8 cellular contexts compared by ENCODE assay signal in genomic region chr11:70201876-70202861, GRCh38. TPM values are rescaled to one million over a fixed set of nuclear protein-coding genes. Genes with fewer than 3 reads are reported as not detected.
DNase-seq lines count a peak whose midpoint lies in the region; ATAC-seq and TF ChIP-seq lines count a peak whose summit lies in the region.

No MANE protein-coding gene starts in this region.

- peaks cover 21% of the 10 kb centered on the region for H3K4me1 ChIP-seq in Panc1 (ENCODE audit: control insufficient read depth, insufficient read depth, low read length)
- H3K4me1 ChIP-seq in ovary (ENCODE audit: insufficient read depth): peaks cover 6% of the 10 kb centered on the region

- CTCF ChIA-PET in Panc1 (lab: Charles Lee): interaction anchor here (0.7 kb wide), 2 partner anchors 44 to 292 kb away, joined by 9 to 13 read pairs; no protein-coding TSS in a partner anchor

- no peaks in the 10 kb centered on the region for H3K27me3 ChIP-seq in Panc1 (ENCODE audit: control insufficient read depth, insufficient read depth, low read length)
- H3K27me3 ChIP-seq in ovary: no peaks in the 10 kb centered on the region

- no peak for TF ChIP-seq EP300 in ovary (IDR thresholded peaks at IDR 0.05)

- peak overlapping the region; percentile 90 for H3K27ac ChIP-seq in Panc1 (ENCODE audit: low read length)
- peak overlapping the region; percentile 98 for H3K27ac ChIP-seq in epithelial cell of prostate
- H3K27ac ChIP-seq in ovary: no peak overlapping the region

- no peak for ATAC-seq in Panc1
- no peak for ATAC-seq in HG03039 (IDR thresholded peaks at IDR 0.05; ENCODE audit: unreplicated experiment)
- no peak for ATAC-seq in HG03460 (IDR thresholded peaks at IDR 0.05; ENCODE audit: unreplicated experiment)

- POLR2A ChIA-PET in Panc1 (lab: Charles Lee): no interaction called here

- peak; percentile 47 for DNase-seq in EH (ENCODE audit: low read depth)
- DNase-seq in Panc1 (ENCODE audit: low read depth, low spot score): no peak
- DNase-seq in epithelial cell of prostate (ENCODE audit: low read depth, low spot score): no peak
- peak in 2 of 5 donors; percentile 39 to 43 for DNase-seq in ovary
- DNase-seq in activated CD4-positive, CD25-positive, alpha-beta regulatory T cell treated with anti-CD3 and anti-CD28 coated beads, Interleukin-2, amount 50 U/mL, for 72 hours: no peak
- no peak for DNase-seq in DMS 273 treated with DMSO at 0.1 percent for 48 hours (lab: John Stamatoyannopoulos, UW)

- H3K4me3 ChIP-seq in Panc1 (ENCODE audit: low read depth in 2 of 2, low read length in 2 of 2): peak overlapping the region; percentile 85 to 94
- peak overlapping the region; percentile 69 for H3K4me3 ChIP-seq in ovary

- in situ Hi-C loops in Panc1 (cut with HindIII; ENCODE audit: low pct_unique_long_range_greater_than_20kb, low sequenced_read_pairs): no loop called here

- 58 to 66% (median 63%) methylated on average over 29 of the region's 29 CpGs for WGBS in ovary, 3 donors

- H3K36me3 ChIP-seq in Panc1 (ENCODE audit: control insufficient read depth, insufficient read depth, low read length) (peaks cover 3% of the 10 kb centered on the region), ovary (no peaks in the 10 kb centered on the region)

- BruUV-seq in Panc1 (replicated peaks; lab: Mats Ljungman, UMichigan): no TSS peak

- TF ChIP-seq CTCF in Panc1 (IDR thresholded peaks at IDR 0.05) (no peak), ovary (IDR thresholded peaks at IDR 0.05) (no peak)

- TF ChIP-seq POLR2A in ovary (IDR thresholded peaks at IDR 0.05): no peak

- H3K9me3 ChIP-seq in Panc1 (ENCODE audit: control insufficient read depth, insufficient read depth, low read depth, low read length) (no peaks in the 10 kb centered on the region), ovary (no peaks in the 10 kb centered on the region)

- intact Hi-C loops in Panc1 (cut with micrococcal nuclease; ENCODE audit: unreplicated experiment) (no loop called here), ovary (cut with DNase I) (loop anchor here in 1 of 4 donors (10.0 kb wide), 1 partner anchor 63 kb away; no protein-coding TSS in a partner anchor)

RNA-seq across cellular contexts. Expression of gene FADD, which starts 0.9 kb away (rescaled TPM):
- total RNA-seq in Panc1 (2021; ENCODE audit: unreplicated experiment) (47.3 TPM), ovary (10 to 100 TPM; 13.1 to 22.3 (median 17.9) TPM)
- polyA plus RNA-seq in Panc1 (2012; ENCODE audit: insufficient read length): 50.4 TPM
- 10 to 100 TPM; 15.3 to 15.7 TPM for polyA plus RNA-seq in ovary

Comparison
In these comparisons a context has a peak if more than half of its experiments do, and no peak if none do; other contexts are left out.
1. H3K27ac ChIP-seq: peak in Panc1 (single experiment) and epithelial cell of prostate (single experiment); none in ovary (0 of 2).